8 cellular contexts compared by ENCODE assay signal in genomic region chr1:84504580-84505021, GRCh38. TPM values are rescaled to one million over a fixed set of nuclear protein-coding genes. Genes with fewer than 3 reads are reported as not detected.
DNase-seq lines count a peak whose midpoint lies in the region; ATAC-seq, FAIRE-seq and TF ChIP-seq lines count a peak whose summit lies in the region.

No MANE protein-coding gene starts in this region.

- H3K4me3 Mint-ChIP-seq in T-helper 17 cell = peak overlapping the region; percentile 98

- no peaks in the 10 kb centered on the region for H3K27me3 Mint-ChIP-seq in T-helper 17 cell

- H3K9me3 ChIP-seq in T-helper 17 cell (ENCODE audit: control insufficient read depth, low read length, poor library complexity, severe bottlenecking) = no peaks in the 10 kb centered on the region

- peak; percentile 58 for FAIRE-seq in GM12891 (lab: Jason Lieb, UNC)

- peak overlapping the region; percentile 98 for H3K27ac Mint-ChIP-seq in T-helper 17 cell

- peaks cover 5% of the 10 kb centered on the region for H3K36me3 Mint-ChIP-seq in T-helper 17 cell (ENCODE audit: low read depth)

- H3K4me3 ChIP-seq in fibroblast of the aortic adventitia (ENCODE audit: low read depth, low read length) = peak overlapping the region; percentile 89

- H3K27ac ChIP-seq in 22Rv1 = peak overlapping the region; percentile 85; the same call in 1 of the 2 replicates

- TF ChIP-seq POLR2A in GM12891 (IDR thresholded peaks at IDR 0.05; ENCODE audit: low read depth, low read length) = peak; percentile 49; the same call in 1 of the 2 replicates

- ATAC-seq in T-helper 17 cell = no peak
- ATAC-seq in GM21737 (IDR thresholded peaks at IDR 0.05; ENCODE audit: unreplicated experiment) = no peak
- ATAC-seq in GM18909 (IDR thresholded peaks at IDR 0.05; ENCODE audit: poor library complexity, unreplicated experiment) = no peak
- no peak for ATAC-seq in GM19452 (IDR thresholded peaks at IDR 0.05; ENCODE audit: unreplicated experiment)

- TF ChIP-seq CTCF in 22Rv1 (IDR thresholded peaks at IDR 0.05) (no peak), fibroblast of the aortic adventitia (IDR thresholded peaks at IDR 0.05; ENCODE audit: insufficient read depth, low read length) (peak; percentile 15)

- DNase-seq in GM12891 (ENCODE audit: insufficient read length, low spot score) (no peak), T-helper 17 cell (no peak), fibroblast of the aortic adventitia (ENCODE audit: low read depth) (peak; percentile 75), retina (peak; percentile 17)

- peaks cover 41% of the 10 kb centered on the region for H3K4me1 Mint-ChIP-seq in T-helper 17 cell

TF ChIP-seq in GM12891, 5 proteins besides CTCF, POLR2A, EP300 and RAD21:
- TF ChIP-seq POLR2AphosphoS5 (IDR thresholded peaks at IDR 0.05; ENCODE audit: low read depth, low read length) (no peak), POU2F2 (IDR thresholded peaks at IDR 0.05; ENCODE audit: low read depth, low read length) (no peak), PAX5 (IDR thresholded peaks at IDR 0.05; ENCODE audit: insufficient read depth, low read length, severe bottlenecking) (no peak), TAF1 (IDR thresholded peaks at IDR 0.05; ENCODE audit: low read depth, low read length) (no peak), SPI1 (IDR thresholded peaks at IDR 0.05; ENCODE audit: low read depth, low read length) (no peak)

RNA-seq across cellular contexts. Expression of gene SPATA1, which starts 1.6 kb away (rescaled TPM):
- polyA plus RNA-seq in GM12891 (2012; ENCODE audit: low read depth, missing spikeins) = 1.9 TPM
- 1 to 10 TPM in 1 of 2 donors, not detected in 1; 1.2 TPM for total RNA-seq in T-helper 17 cell
- 0.41 and 3.0 TPM in 2 replicates for total RNA-seq in fibroblast of the aortic adventitia (ENCODE audit: low replicate concordance)

RNA-seq across cellular contexts. Expression of gene GNG5, which starts 1.8 kb away (rescaled TPM):
- 230 TPM for polyA plus RNA-seq in GM12891 (2012; ENCODE audit: low read depth, missing spikeins)
- total RNA-seq in T-helper 17 cell (10 to 100 TPM; 27.6 to 34.8 TPM), fibroblast of the aortic adventitia (ENCODE audit: low replicate concordance) (1.6 and 54.1 TPM in 2 replicates)

RNA-seq across cellular contexts. Expression of gene RPF1, which starts 25.5 kb away (rescaled TPM):
- 34.3 TPM for polyA plus RNA-seq in GM12891 (2012; ENCODE audit: low read depth, missing spikeins)
- 10 to 100 TPM; 41.0 to 52.7 TPM for total RNA-seq in T-helper 17 cell
- total RNA-seq in fibroblast of the aortic adventitia (ENCODE audit: low replicate concordance) = 17.9 and 51.6 TPM in 2 replicates

Comparison
In these comparisons a context has a peak if more than half of its experiments do, and no peak if none do; other contexts are left out.
1. DNase-seq: peak in fibroblast of the aortic adventitia (single experiment) and retina (single experiment); none in GM12891 (single experiment) and T-helper 17 cell (0 of 3).